ENCODE assay signal across 8 cellular contexts in the genomic region with DNA sequence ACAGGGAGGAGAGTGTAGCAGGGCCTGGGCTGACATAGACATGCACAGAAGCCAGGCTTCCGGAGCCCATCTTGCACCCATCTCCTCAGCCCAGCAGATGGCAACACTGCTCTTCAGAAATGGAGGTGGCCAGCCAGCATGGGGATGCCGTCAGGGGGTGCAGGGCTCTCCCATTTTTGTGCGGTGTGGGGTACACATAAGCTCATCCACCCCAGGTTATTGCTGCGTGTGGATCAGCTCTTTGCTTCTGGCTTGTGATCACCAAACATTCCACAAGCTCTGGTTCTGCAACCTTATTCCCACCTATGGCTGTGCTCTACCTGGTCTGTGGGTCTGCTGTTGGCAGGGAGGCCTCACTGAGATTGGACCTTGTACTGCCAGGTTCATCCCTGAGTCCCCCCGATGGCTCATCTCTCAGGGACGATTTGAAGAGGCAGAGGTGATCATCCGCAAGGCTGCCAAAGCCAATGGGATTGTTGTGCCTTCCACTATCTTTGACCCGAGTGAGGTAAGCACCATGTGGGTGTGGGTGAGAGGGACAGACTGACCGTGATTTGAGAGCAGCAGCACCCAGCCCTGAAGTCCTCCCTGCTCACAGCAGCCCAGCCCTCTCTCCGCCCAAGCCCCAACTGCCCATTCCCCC. TPM values are rescaled to one million over a fixed set of nuclear protein-coding genes. Genes with fewer than 3 reads are reported as not detected.
DNase-seq lines count a peak whose midpoint lies in the region; ATAC-seq, FAIRE-seq and TF ChIP-seq lines count a peak whose summit lies in the region.

No MANE protein-coding gene starts in this region.

- no peak overlapping the region for H2BK5ac ChIP-seq in neuronal stem cell (ENCODE audit: low read length)

- peaks cover 3% of the 10 kb centered on the region for H3K27me3 Mint-ChIP-seq in activated T-helper 1 cell treated with anti-CD3 and anti-CD28 coated beads, Interleukin-12 subunit alpha, Interleukin-12 subunit beta, Interleukin-2, Interleukin-4 antibody, amounts not matched to agents 30 ng/mL and 10 ng/mL and 1 ng/mL, durations not matched to agents 14 hours and 24 hours and 36 hours (ENCODE audit: insufficient read depth)

- peak overlapping the region; percentile 1 for H3K18ac ChIP-seq in neuronal stem cell (ENCODE audit: low read length)

- H2AK5ac ChIP-seq in neuronal stem cell (ENCODE audit: low read depth, low read length), result no peak overlapping the region

- peak; percentile 87 for FAIRE-seq in GM19239 (lab: Jason Lieb, UNC)

- no peak overlapping the region for H3K4me2 ChIP-seq in neuronal stem cell (ENCODE audit: insufficient read depth, low read length, poor library complexity, severe bottlenecking)

- H2BK120ac ChIP-seq in neuronal stem cell (ENCODE audit: low read depth, low read length), result no peak overlapping the region

- no peaks in the 10 kb centered on the region for H3K36me3 ChIP-seq in neuronal stem cell (replicated peaks in 1 of 2; ENCODE audit: control insufficient read depth in 2 of 2, insufficient read depth in 2 of 2, low read length in 2 of 2)

- H4K8ac ChIP-seq in neuronal stem cell (ENCODE audit: low read depth, low read length), result no peak overlapping the region

- H3K9me3 ChIP-seq in neuronal stem cell (replicated peaks in 1 of 2; ENCODE audit: control insufficient read depth in 2 of 2, insufficient read depth in 1 of 2, low read depth in 1 of 2, low read length in 2 of 2), result no peaks in the 10 kb centered on the region

- H3K36me3 Mint-ChIP-seq in activated T-helper 1 cell treated with anti-CD3 and anti-CD28 coated beads, Interleukin-12 subunit alpha, Interleukin-12 subunit beta, Interleukin-2, Interleukin-4 antibody, amounts not matched to agents 30 ng/mL and 10 ng/mL and 1 ng/mL, durations not matched to agents 14 hours and 24 hours and 36 hours (ENCODE audit: low read depth), result no peaks in the 10 kb centered on the region

- CTCF ChIA-PET in RWPE1 (lab: Yijun Ruan, JAX), result interaction anchor here (0.5 to 3.1 kb wide), 36 partner anchors 13 to 510 kb away, joined by 3 to 21 read pairs (median 4); a partner anchor contains a TSS

- ATAC-seq in HG03378 (IDR thresholded peaks at IDR 0.05; ENCODE audit: unreplicated experiment), result peak; percentile 85

- peak overlapping the region; percentile 96 for H3K27ac ChIP-seq in RWPE1
- no peak overlapping the region for H3K27ac ChIP-seq in neuronal stem cell (replicated peaks; ENCODE audit: low read length)
- H3K27ac ChIP-seq in substantia nigra (ENCODE audit: low read depth, low read length, poor library complexity, severe bottlenecking), result no peak overlapping the region

- peak; percentile 80 for DNase-seq in CD1c-positive myeloid dendritic cell (ENCODE audit: extremely low spot score)
- peak; percentile 51 for DNase-seq in GM19239 (ENCODE audit: insufficient read length, low spot score)
- DNase-seq in RWPE1 (ENCODE audit: low spot score), result peak; percentile 79
- DNase-seq in activated T-helper 1 cell treated with anti-CD3 and anti-CD28 coated beads, Interleukin-12 subunit alpha, Interleukin-12 subunit beta, Interleukin-2, Interleukin-4 antibody, amounts not matched to agents 30 ng/mL and 10 ng/mL and 1 ng/mL, durations not matched to agents 14 hours and 24 hours and 36 hours (ENCODE audit: low spot score), result peak; percentile 72
- peak; percentile 80 for DNase-seq in fibroblast of pulmonary artery (ENCODE audit: low read depth)
- peak; percentile 45 for DNase-seq in neuronal stem cell (ENCODE audit: low spot score)
- DNase-seq in substantia nigra (lab: John Stamatoyannopoulos, UW), result peak in 44 of 49 donors; percentile 13 to 74 (median 54)

- no peaks in the 10 kb centered on the region for H3K9me3 Mint-ChIP-seq in activated T-helper 1 cell treated with anti-CD3 and anti-CD28 coated beads, Interleukin-12 subunit alpha, Interleukin-12 subunit beta, Interleukin-2, Interleukin-4 antibody, amounts not matched to agents 30 ng/mL and 10 ng/mL and 1 ng/mL, durations not matched to agents 14 hours and 24 hours and 36 hours

- no CpG with 5 or more reads among the region's 10 CpGs for WGBS in neuronal stem cell (ENCODE audit: extremely low coverage in 2 of 2, insufficient read length in 2 of 2, insufficient replicate concordance in 1 of 2), 2 donors

- POLR2A ChIA-PET in RWPE1 (lab: Yijun Ruan, JAX; ENCODE audit: low non-redundant PET), result no interaction called here

- peak overlapping the region; percentile 54 for H3K27ac Mint-ChIP-seq in activated T-helper 1 cell treated with anti-CD3 and anti-CD28 coated beads, Interleukin-12 subunit alpha, Interleukin-12 subunit beta, Interleukin-2, Interleukin-4 antibody, amounts not matched to agents 30 ng/mL and 10 ng/mL and 1 ng/mL, durations not matched to agents 14 hours and 24 hours and 36 hours

- no peaks in the 10 kb centered on the region for H3K79me1 ChIP-seq in neuronal stem cell (ENCODE audit: low read depth, low read length)

- H3K4me1 ChIP-seq in neuronal stem cell (ENCODE audit: control insufficient read depth in 2 of 2, insufficient read depth in 1 of 2, low read depth in 1 of 2, low read length in 2 of 2), result peaks cover 0 to 4% of the 10 kb centered on the region in 2 donors

- intact Hi-C loops in activated T-helper 1 cell treated with anti-CD3 and anti-CD28 coated beads, Interleukin-12 subunit alpha, Interleukin-12 subunit beta, Interleukin-2, Interleukin-4 antibody, amounts not matched to agents 30 ng/mL and 10 ng/mL and 1 ng/mL, durations not matched to agents 14 hours and 24 hours and 36 hours (cut with micrococcal nuclease), result loop anchor here (1.0 to 5.0 kb wide), 7 partner anchors 24 to 497 kb away; no protein-coding TSS in a partner anchor

- H3K9ac ChIP-seq in neuronal stem cell (ENCODE audit: low read depth, low read length, poor library complexity), result no peak overlapping the region

- no peak overlapping the region for H4K91ac ChIP-seq in neuronal stem cell (ENCODE audit: low read depth, low read length, poor library complexity)

- H3K4ac ChIP-seq in neuronal stem cell (ENCODE audit: low read length), result no peak overlapping the region

- H3K27me3 ChIP-seq in neuronal stem cell (ENCODE audit: control insufficient read depth in 3 of 3, insufficient read depth in 3 of 3, low read depth in 1 of 3, low read length in 3 of 3), result peaks cover 0 to 2% (median 0%) of the 10 kb centered on the region in 3 experiments

- H3K4me3 ChIP-seq in fibroblast of pulmonary artery (replicated peaks; ENCODE audit: low read depth, low read length) (no peak overlapping the region), neuronal stem cell (ENCODE audit: low read length in 2 of 2) (no peak overlapping the region)

- H3K4me3 Mint-ChIP-seq in activated T-helper 1 cell treated with anti-CD3 and anti-CD28 coated beads, Interleukin-12 subunit alpha, Interleukin-12 subunit beta, Interleukin-2, Interleukin-4 antibody, amounts not matched to agents 30 ng/mL and 10 ng/mL and 1 ng/mL, durations not matched to agents 14 hours and 24 hours and 36 hours, result no peak overlapping the region

- no peak overlapping the region for H2AFZ ChIP-seq in neuronal stem cell (ENCODE audit: low read length)

- H3K4me1 Mint-ChIP-seq in activated T-helper 1 cell treated with anti-CD3 and anti-CD28 coated beads, Interleukin-12 subunit alpha, Interleukin-12 subunit beta, Interleukin-2, Interleukin-4 antibody, amounts not matched to agents 30 ng/mL and 10 ng/mL and 1 ng/mL, durations not matched to agents 14 hours and 24 hours and 36 hours (ENCODE audit: low read depth), result peaks cover 61% of the 10 kb centered on the region

- no peak overlapping the region for H2BK12ac ChIP-seq in neuronal stem cell (ENCODE audit: low read length)

- no peak overlapping the region for H3K23ac ChIP-seq in neuronal stem cell (ENCODE audit: low read depth, low read length, poor library complexity)

- peak; percentile 91 for TF ChIP-seq CTCF in RWPE1 (conservative IDR thresholded peaks at IDR 0.05; ENCODE audit: low read depth)
- peak; percentile 87 for TF ChIP-seq CTCF in fibroblast of pulmonary artery (IDR thresholded peaks at IDR 0.05; ENCODE audit: low read length, missing control alignments)

- no peak overlapping the region for H3K14ac ChIP-seq in neuronal stem cell (ENCODE audit: low read length)

- no peak overlapping the region for H2BK15ac ChIP-seq in neuronal stem cell (ENCODE audit: low read length)

RNA-seq across cellular contexts. Expression of a gene that starts 17.3 kb away (rescaled TPM):
- 4.3 and 6.2 TPM in 2 replicates for total RNA-seq in activated T-helper 1 cell treated with anti-CD3 and anti-CD28 coated beads, Interleukin-12 subunit alpha, Interleukin-12 subunit beta, Interleukin-2, Interleukin-4 antibody, amounts not matched to agents 30 ng/mL and 10 ng/mL and 1 ng/mL, durations not matched to agents 14 hours and 24 hours and 36 hours
- 2.5 TPM for polyA plus RNA-seq in neuronal stem cell (2013, experiment 1 of 2)
- polyA plus RNA-seq in neuronal stem cell (2013, experiment 2 of 2), result 1.9 TPM
